Comparison of ENCODE assay signal across 8 cellular contexts in genomic region chr11:12195773-12196172, GRCh38.
DNase-seq lines count a peak whose midpoint lies in the region; ATAC-seq lines count a peak whose summit lies in the region.

No MANE protein-coding gene starts in this region.

- H3K27me3 Mint-ChIP-seq in activated CD4-positive, alpha-beta T cell treated with anti-CD3 and anti-CD28 coated beads, Interleukin-2, amount 10 ng/mL, durations not matched to agents 7 days and 5 days: no peaks in the 10 kb centered on the region

- H3K9me3 ChIP-seq in mononuclear cell (ENCODE audit: low read depth, low read length): no peaks in the 10 kb centered on the region

- peaks cover 27% of the 10 kb centered on the region for H3K4me1 ChIP-seq in mononuclear cell (ENCODE audit: insufficient read depth, low read length)

- peak; percentile 76 for DNase-seq in activated CD4-positive, alpha-beta T cell treated with anti-CD3 and anti-CD28 coated beads, Interleukin-2, amount 10 ng/mL, durations not matched to agents 7 days and 5 days
- no peak for DNase-seq in NCI-H2171 treated with DMSO at 0.1 percent for 48 hours (lab: John Stamatoyannopoulos, UW)
- no peak for DNase-seq in dermis blood vessel endothelial cell
- DNase-seq in pons (ENCODE audit: low spot score): no peak

- POLR2A ChIA-PET in activated CD4-positive, alpha-beta T cell treated with anti-CD3 and anti-CD28 coated beads, Interleukin-2, amount 10 ng/mL, durations not matched to agents 7 days and 5 days (lab: Charles Lee): interaction anchor here (0.8 to 1.1 kb wide), 4 partner anchors 18 to 71 kb away, joined by 3 to 5 read pairs (median 4); no protein-coding TSS in a partner anchor

- peaks cover 16% of the 10 kb centered on the region for H3K36me3 Mint-ChIP-seq in activated CD4-positive, alpha-beta T cell treated with anti-CD3 and anti-CD28 coated beads, Interleukin-2, amount 10 ng/mL, durations not matched to agents 7 days and 5 days (ENCODE audit: low read depth)

- CTCF ChIA-PET in activated CD4-positive, alpha-beta T cell treated with anti-CD3 and anti-CD28 coated beads, Interleukin-2, amount 10 ng/mL, durations not matched to agents 7 days and 5 days (lab: Charles Lee): interaction anchor here (0.7 to 6.5 kb wide), 5 partner anchors 9 to 40 kb away, joined by 3 to 53 read pairs (median 4); no protein-coding TSS in a partner anchor

- no peaks in the 10 kb centered on the region for H3K27me3 ChIP-seq in mononuclear cell (ENCODE audit: insufficient read depth, low read length)

- ATAC-seq in GM18517 (IDR thresholded peaks at IDR 0.05; ENCODE audit: unreplicated experiment): peak; percentile 74
- ATAC-seq in HG02938 (IDR thresholded peaks at IDR 0.05; ENCODE audit: unreplicated experiment): peak; percentile 74
- ATAC-seq in GM19324 (IDR thresholded peaks at IDR 0.05; ENCODE audit: low FRiP score, unreplicated experiment): no peak

- H3K4me3 ChIP-seq in mononuclear cell (ENCODE audit: low read length): peak overlapping the region; percentile 14

- peak overlapping the region; percentile 81 for H3K4me3 Mint-ChIP-seq in activated CD4-positive, alpha-beta T cell treated with anti-CD3 and anti-CD28 coated beads, Interleukin-2, amount 10 ng/mL, durations not matched to agents 7 days and 5 days

- peaks cover 81% of the 10 kb centered on the region for H3K4me1 Mint-ChIP-seq in activated CD4-positive, alpha-beta T cell treated with anti-CD3 and anti-CD28 coated beads, Interleukin-2, amount 10 ng/mL, durations not matched to agents 7 days and 5 days

- H3K9me3 Mint-ChIP-seq in activated CD4-positive, alpha-beta T cell treated with anti-CD3 and anti-CD28 coated beads, Interleukin-2, amount 10 ng/mL, durations not matched to agents 7 days and 5 days: no peaks in the 10 kb centered on the region

- H3K27ac Mint-ChIP-seq in activated CD4-positive, alpha-beta T cell treated with anti-CD3 and anti-CD28 coated beads, Interleukin-2, amount 10 ng/mL, durations not matched to agents 7 days and 5 days: peak overlapping the region; percentile 96
